In the genomic region with DNA sequence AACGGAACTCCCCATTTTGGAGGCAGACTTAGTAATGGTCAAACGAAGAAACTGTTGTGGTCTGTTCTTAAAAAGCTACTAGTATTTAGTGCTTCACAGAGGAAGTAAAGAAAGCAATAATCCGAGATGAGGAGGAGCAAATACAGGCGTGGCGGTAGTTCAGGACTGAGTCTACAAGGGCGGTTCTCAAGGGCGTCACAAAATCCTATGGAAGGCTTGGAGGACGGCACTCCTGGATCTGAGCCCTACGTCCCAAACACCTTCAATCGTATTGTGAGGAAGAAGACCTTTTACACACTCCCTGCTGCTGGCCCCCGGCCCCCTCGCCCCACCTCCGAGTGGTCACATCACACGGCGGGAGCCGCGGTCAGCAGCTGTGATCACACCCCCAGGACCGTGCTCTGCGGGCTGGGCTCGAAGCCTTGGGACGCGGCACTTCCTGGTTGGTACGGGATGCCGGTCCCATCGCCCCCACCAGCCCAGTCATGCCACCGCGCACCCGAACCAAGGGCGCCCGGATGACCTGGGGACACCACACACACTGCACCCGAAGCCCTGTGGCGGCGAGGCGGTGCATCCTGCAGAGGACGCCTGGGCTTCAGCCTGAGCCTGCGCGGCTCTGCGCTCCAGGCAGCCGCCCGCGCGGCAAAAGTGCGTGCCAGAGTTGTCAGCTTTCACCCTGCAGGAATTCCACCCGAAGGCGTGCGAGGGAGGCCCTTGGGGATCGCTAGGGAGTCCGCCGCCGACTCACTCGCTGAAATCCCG, we compare ENCODE assay signal across 1 cellular context.
A peak's percentile ranks its signal among the peaks of the same experiment; 100 is the strongest.
TF ChIP-seq lines count a peak whose summit lies in the region.

No MANE protein-coding gene starts in this region.

TF ChIP-seq in H1, 55 proteins besides CTCF, POLR2A, EP300 and RAD21:
- TF ChIP-seq KDM5A (IDR thresholded peaks at IDR 0.05; ENCODE audit: low read length) (no peak), HDAC2 (IDR thresholded peaks at IDR 0.05; ENCODE audit: borderline replicate concordance in 1 of 2, low read depth in 2 of 2, low read length in 2 of 2) (0 out of 4 replicates have a peak, but pooled peaks of 1 of the 2 experiments have one; percentile 46), YY1 (IDR thresholded peaks at IDR 0.05; ENCODE audit: low read depth, low read length) (no peak), SRF (IDR thresholded peaks at IDR 0.05; ENCODE audit: low read depth, low read length) (no peak), ZNF274 (IDR thresholded peaks at IDR 0.05; ENCODE audit: borderline replicate concordance, extremely low read depth, low read length) (no peak), SIX5 (IDR thresholded peaks at IDR 0.05; ENCODE audit: low read depth, low read length) (no peak), RFX5 (IDR thresholded peaks at IDR 0.05; ENCODE audit: borderline replicate concordance, low read depth, low read length) (no peak), BRCA1 (IDR thresholded peaks at IDR 0.05; ENCODE audit: low read depth, low read length) (no peak), EZH2 (IDR thresholded peaks at IDR 0.05; ENCODE audit: low read depth, low read length, severe bottlenecking) (peak; percentile 68), SP4 (IDR thresholded peaks at IDR 0.05; ENCODE audit: low read length) (no peak), FOSL1 (IDR thresholded peaks at IDR 0.05; ENCODE audit: insufficient read depth, low read depth, low read length) (no peak), TBP (IDR thresholded peaks at IDR 0.05; ENCODE audit: low read depth, low read length) (no peak), SP2 (IDR thresholded peaks at IDR 0.05; ENCODE audit: low read length) (no peak), RNF2 (IDR thresholded peaks at IDR 0.05; ENCODE audit: borderline replicate concordance, low read depth, low read length, missing control alignments, poor library complexity, severe bottlenecking) (no peak), TAF7 (optimal IDR thresholded peaks at IDR 0.05; ENCODE audit: borderline replicate concordance, low read depth, low read length) (no peak), TAF1 (IDR thresholded peaks at IDR 0.05; ENCODE audit: low read depth, low read length) (no peak), JUN (IDR thresholded peaks at IDR 0.05; ENCODE audit: low read depth, low read length) (no peak), HDAC6 (IDR thresholded peaks at IDR 0.05; ENCODE audit: low read depth, low read length) (no peak), SIN3A (conservative IDR thresholded peaks at IDR 0.05 in 1 of 2, IDR thresholded peaks at IDR 0.05 in 1 of 2; ENCODE audit: low read depth in 1 of 2, low read length in 2 of 2) (no peak), SUZ12 (IDR thresholded peaks at IDR 0.05; ENCODE audit: low read length) (peak; percentile 65; the same call in 1 of the 2 replicates), RXRA (IDR thresholded peaks at IDR 0.05; ENCODE audit: insufficient read depth, low read depth, low read length) (no peak), BCL11A (IDR thresholded peaks at IDR 0.05; ENCODE audit: low read depth in 2 of 2, low read length in 2 of 2) (no peak), CHD1 (IDR thresholded peaks at IDR 0.05; ENCODE audit: low read depth, low read length) (no peak), TEAD4 (IDR thresholded peaks at IDR 0.05; ENCODE audit: low read depth, low read length) (peak; percentile 60; the same call in 1 of the 2 replicates), CHD2 (IDR thresholded peaks at IDR 0.05; ENCODE audit: low read length) (no peak), GABPA (IDR thresholded peaks at IDR 0.05; ENCODE audit: borderline replicate concordance, insufficient read depth, low read length) (no peak), EGR1 (IDR thresholded peaks at IDR 0.05; ENCODE audit: borderline replicate concordance, low read depth, low read length) (no peak), MAFK (IDR thresholded peaks at IDR 0.05; ENCODE audit: low read depth, low read length) (no peak), CTBP2 (IDR thresholded peaks at IDR 0.05; ENCODE audit: borderline replicate concordance, insufficient read depth, insufficient read length, low read length) (no peak), GTF2F1 (IDR thresholded peaks at IDR 0.05; ENCODE audit: borderline replicate concordance, low read depth, low read length) (no peak), BACH1 (IDR thresholded peaks at IDR 0.05; ENCODE audit: low read length) (no peak), KDM4A (IDR thresholded peaks at IDR 0.05; ENCODE audit: low read depth, low read length, severe bottlenecking) (no peak), RBBP5 (IDR thresholded peaks at IDR 0.05; ENCODE audit: borderline replicate concordance, low read depth, low read length) (no peak; the same call in 1 of the 2 replicates)
- TF ChIP-seq, protein P1, sequence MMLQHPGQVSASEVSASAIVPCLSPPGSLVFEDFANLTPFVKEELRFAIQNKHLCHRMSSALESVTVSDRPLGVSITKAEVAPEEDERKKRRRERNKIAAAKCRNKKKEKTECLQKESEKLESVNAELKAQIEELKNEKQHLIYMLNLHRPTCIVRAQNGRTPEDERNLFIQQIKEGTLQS (IDR thresholded peaks at IDR 0.05; ENCODE audit: insufficient read depth, low read depth, low read length): no peak
- TF ChIP-seq, protein P2, sequence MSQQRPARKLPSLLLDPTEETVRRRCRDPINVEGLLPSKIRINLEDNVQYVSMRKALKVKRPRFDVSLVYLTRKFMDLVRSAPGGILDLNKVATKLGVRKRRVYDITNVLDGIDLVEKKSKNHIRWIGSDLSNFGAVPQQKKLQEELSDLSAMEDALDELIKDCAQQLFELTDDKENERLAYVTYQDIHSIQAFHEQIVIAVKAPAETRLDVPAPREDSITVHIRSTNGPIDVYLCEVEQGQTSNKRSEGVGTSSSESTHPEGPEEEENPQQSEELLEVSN (IDR thresholded peaks at IDR 0.05): peak; percentile 65
- TF ChIP-seq, protein P3, sequence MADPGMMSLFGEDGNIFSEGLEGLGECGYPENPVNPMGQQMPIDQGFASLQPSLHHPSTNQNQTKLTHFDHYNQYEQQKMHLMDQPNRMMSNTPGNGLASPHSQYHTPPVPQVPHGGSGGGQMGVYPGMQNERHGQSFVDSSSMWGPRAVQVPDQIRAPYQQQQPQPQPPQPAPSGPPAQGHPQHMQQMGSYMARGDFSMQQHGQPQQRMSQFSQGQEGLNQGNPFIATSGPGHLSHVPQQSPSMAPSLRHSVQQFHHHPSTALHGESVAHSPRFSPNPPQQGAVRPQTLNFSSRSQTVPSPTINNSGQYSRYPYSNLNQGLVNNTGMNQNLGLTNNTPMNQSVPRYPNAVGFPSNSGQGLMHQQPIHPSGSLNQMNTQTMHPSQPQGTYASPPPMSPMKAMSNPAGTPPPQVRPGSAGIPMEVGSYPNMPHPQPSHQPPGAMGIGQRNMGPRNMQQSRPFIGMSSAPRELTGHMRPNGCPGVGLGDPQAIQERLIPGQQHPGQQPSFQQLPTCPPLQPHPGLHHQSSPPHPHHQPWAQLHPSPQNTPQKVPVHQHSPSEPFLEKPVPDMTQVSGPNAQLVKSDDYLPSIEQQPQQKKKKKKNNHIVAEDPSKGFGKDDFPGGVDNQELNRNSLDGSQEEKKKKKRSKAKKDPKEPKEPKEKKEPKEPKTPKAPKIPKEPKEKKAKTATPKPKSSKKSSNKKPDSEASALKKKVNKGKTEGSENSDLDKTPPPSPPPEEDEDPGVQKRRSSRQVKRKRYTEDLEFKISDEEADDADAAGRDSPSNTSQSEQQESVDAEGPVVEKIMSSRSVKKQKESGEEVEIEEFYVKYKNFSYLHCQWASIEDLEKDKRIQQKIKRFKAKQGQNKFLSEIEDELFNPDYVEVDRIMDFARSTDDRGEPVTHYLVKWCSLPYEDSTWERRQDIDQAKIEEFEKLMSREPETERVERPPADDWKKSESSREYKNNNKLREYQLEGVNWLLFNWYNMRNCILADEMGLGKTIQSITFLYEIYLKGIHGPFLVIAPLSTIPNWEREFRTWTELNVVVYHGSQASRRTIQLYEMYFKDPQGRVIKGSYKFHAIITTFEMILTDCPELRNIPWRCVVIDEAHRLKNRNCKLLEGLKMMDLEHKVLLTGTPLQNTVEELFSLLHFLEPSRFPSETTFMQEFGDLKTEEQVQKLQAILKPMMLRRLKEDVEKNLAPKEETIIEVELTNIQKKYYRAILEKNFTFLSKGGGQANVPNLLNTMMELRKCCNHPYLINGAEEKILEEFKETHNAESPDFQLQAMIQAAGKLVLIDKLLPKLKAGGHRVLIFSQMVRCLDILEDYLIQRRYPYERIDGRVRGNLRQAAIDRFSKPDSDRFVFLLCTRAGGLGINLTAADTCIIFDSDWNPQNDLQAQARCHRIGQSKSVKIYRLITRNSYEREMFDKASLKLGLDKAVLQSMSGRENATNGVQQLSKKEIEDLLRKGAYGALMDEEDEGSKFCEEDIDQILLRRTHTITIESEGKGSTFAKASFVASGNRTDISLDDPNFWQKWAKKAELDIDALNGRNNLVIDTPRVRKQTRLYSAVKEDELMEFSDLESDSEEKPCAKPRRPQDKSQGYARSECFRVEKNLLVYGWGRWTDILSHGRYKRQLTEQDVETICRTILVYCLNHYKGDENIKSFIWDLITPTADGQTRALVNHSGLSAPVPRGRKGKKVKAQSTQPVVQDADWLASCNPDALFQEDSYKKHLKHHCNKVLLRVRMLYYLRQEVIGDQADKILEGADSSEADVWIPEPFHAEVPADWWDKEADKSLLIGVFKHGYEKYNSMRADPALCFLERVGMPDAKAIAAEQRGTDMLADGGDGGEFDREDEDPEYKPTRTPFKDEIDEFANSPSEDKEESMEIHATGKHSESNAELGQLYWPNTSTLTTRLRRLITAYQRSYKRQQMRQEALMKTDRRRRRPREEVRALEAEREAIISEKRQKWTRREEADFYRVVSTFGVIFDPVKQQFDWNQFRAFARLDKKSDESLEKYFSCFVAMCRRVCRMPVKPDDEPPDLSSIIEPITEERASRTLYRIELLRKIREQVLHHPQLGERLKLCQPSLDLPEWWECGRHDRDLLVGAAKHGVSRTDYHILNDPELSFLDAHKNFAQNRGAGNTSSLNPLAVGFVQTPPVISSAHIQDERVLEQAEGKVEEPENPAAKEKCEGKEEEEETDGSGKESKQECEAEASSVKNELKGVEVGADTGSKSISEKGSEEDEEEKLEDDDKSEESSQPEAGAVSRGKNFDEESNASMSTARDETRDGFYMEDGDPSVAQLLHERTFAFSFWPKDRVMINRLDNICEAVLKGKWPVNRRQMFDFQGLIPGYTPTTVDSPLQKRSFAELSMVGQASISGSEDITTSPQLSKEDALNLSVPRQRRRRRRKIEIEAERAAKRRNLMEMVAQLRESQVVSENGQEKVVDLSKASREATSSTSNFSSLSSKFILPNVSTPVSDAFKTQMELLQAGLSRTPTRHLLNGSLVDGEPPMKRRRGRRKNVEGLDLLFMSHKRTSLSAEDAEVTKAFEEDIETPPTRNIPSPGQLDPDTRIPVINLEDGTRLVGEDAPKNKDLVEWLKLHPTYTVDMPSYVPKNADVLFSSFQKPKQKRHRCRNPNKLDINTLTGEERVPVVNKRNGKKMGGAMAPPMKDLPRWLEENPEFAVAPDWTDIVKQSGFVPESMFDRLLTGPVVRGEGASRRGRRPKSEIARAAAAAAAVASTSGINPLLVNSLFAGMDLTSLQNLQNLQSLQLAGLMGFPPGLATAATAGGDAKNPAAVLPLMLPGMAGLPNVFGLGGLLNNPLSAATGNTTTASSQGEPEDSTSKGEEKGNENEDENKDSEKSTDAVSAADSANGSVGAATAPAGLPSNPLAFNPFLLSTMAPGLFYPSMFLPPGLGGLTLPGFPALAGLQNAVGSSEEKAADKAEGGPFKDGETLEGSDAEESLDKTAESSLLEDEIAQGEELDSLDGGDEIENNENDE (IDR thresholded peaks at IDR 0.05; ENCODE audit: insufficient replicate concordance, low read length): no peak
- TF ChIP-seq, protein P4, sequence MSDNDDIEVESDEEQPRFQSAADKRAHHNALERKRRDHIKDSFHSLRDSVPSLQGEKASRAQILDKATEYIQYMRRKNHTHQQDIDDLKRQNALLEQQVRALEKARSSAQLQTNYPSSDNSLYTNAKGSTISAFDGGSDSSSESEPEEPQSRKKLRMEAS (IDR thresholded peaks at IDR 0.05): peak; percentile 26; the same call in 1 of the 2 replicates
